In the genomic region with DNA sequence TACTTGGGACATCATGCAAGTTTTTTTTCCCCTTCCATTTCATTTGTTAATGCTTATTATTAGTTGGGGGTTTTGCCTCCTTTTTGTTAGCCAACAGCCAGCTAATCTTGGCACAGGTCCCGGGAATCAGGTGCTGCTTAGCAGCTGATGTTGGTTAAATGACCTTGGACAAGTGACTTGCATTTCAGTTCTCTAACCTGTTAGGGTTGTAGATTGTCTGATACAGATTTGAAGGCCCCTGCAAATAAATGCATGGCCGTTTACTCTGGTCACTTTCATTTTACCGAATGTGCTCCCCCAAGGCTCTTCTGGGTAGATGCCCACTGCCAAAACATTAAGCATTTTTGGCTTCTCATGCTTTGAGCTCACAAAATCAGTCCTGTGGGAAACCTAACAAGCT, we compare ENCODE assay signal across 8 cellular contexts.
DNase-seq lines count a peak whose midpoint lies in the region; ATAC-seq and TF ChIP-seq lines count a peak whose summit lies in the region.

No MANE protein-coding gene starts in this region.

- ATAC-seq in activated T-helper 17 cell treated with anti-CD3 and anti-CD28 coated beads, Interleukin-2, amount 50 U/mL, for 72 hours (replicated peaks), result no peak
- no peak for ATAC-seq in HG03175 (IDR thresholded peaks at IDR 0.05; ENCODE audit: unreplicated experiment)
- no peak for ATAC-seq in HG02798 (IDR thresholded peaks at IDR 0.05; ENCODE audit: poor library complexity, unreplicated experiment)

- peaks cover 91% of the 10 kb centered on the region for H3K36me3 Mint-ChIP-seq in Caco-2 (ENCODE audit: insufficient read depth, unreplicated experiment)
- peaks cover 25% of the 10 kb centered on the region for H3K36me3 Mint-ChIP-seq in activated T-helper 17 cell treated with anti-CD3 and anti-CD28 coated beads, Interleukin-2, amount 50 U/mL, for 72 hours (ENCODE audit: low read depth)

- H3K4me1 Mint-ChIP-seq in Caco-2 (ENCODE audit: low read depth, unreplicated experiment), result peaks cover 82% of the 10 kb centered on the region
- H3K4me1 Mint-ChIP-seq in activated T-helper 17 cell treated with anti-CD3 and anti-CD28 coated beads, Interleukin-2, amount 50 U/mL, for 72 hours, result peaks cover 75% of the 10 kb centered on the region

- peaks cover 15% of the 10 kb centered on the region for H4K20me1 ChIP-seq in MM.1S (ENCODE audit: insufficient read depth, low read length)

- peak overlapping the region; percentile 2; the same call in 1 of the 2 replicates for H3K4me2 ChIP-seq in MM.1S (ENCODE audit: low read depth, low read length)

- BruUV-seq in Caco-2 (replicated peaks; lab: Mats Ljungman, UMichigan), result no TSS peak

- H3K4me1 ChIP-seq in Caco-2, result peaks cover 84% of the 10 kb centered on the region
- peaks cover 86% of the 10 kb centered on the region for H3K4me1 ChIP-seq in MM.1S (ENCODE audit: low read length)
- H3K4me1 ChIP-seq in mucosa of rectum (ENCODE audit: control insufficient read depth in 2 of 2, insufficient read depth in 2 of 2, low read length in 2 of 2), result peaks cover 85 to 90% of the 10 kb centered on the region in 2 donors

- DNase-seq in Caco-2, result no peak
- DNase-seq in MM.1S, result no peak
- no peak for DNase-seq in SW 1271 (lab: John Stamatoyannopoulos, UW)
- DNase-seq in NCI-H446 treated with DMSO at 0.1 percent for 48 hours (lab: John Stamatoyannopoulos, UW), result no peak

- H3F3A ChIP-seq in MM.1S (ENCODE audit: insufficient read depth, low read length), result peaks cover 26% of the 10 kb centered on the region

- H3K36me3 ChIP-seq in Caco-2 (ENCODE audit: control insufficient read depth, insufficient read depth, low read length) (no peaks in the 10 kb centered on the region), MM.1S (replicated peaks; ENCODE audit: insufficient read depth, low read length) (no peaks in the 10 kb centered on the region), mucosa of rectum (ENCODE audit: control insufficient read depth in 2 of 2, insufficient read depth in 2 of 2, low read length in 2 of 2) (peaks cover 0 to 5% of the 10 kb centered on the region in 2 donors)

- H3K9me3 ChIP-seq in Caco-2 (no peaks in the 10 kb centered on the region), MM.1S (replicated peaks; ENCODE audit: insufficient read depth, low read length) (no peaks in the 10 kb centered on the region), mucosa of rectum (ENCODE audit: control insufficient read depth in 2 of 2, low read length in 2 of 2) (no peaks in the 10 kb centered on the region)

- H3K27me3 Mint-ChIP-seq in Caco-2 (ENCODE audit: insufficient read depth, unreplicated experiment), result no peaks in the 10 kb centered on the region
- H3K27me3 Mint-ChIP-seq in activated T-helper 17 cell treated with anti-CD3 and anti-CD28 coated beads, Interleukin-2, amount 50 U/mL, for 72 hours, result no peaks in the 10 kb centered on the region

- H3K27me3 ChIP-seq in Caco-2 (replicated peaks; ENCODE audit: control insufficient read depth, insufficient read depth, low read length) (no peaks in the 10 kb centered on the region), MM.1S (replicated peaks; ENCODE audit: insufficient read depth, low read length) (no peaks in the 10 kb centered on the region), mucosa of rectum (ENCODE audit: control insufficient read depth in 2 of 2, insufficient read depth in 2 of 2, low read length in 2 of 2) (no peaks in the 10 kb centered on the region)

- H3K27ac ChIP-seq in MM.1S (ENCODE audit: low read length), result no peak overlapping the region
- peak overlapping the region; percentile 3 to 96 for H3K27ac ChIP-seq in mucosa of rectum (ENCODE audit: low read depth in 2 of 2, low read length in 2 of 2)

- POLR2A ChIA-PET in Caco-2 (lab: Charles Lee), result no interaction called here

- H3K9me2 ChIP-seq in MM.1S (replicated peaks; ENCODE audit: insufficient read depth, low read length), result no peaks in the 10 kb centered on the region

- H3K79me2 ChIP-seq in MM.1S (ENCODE audit: low read length), result peaks cover 100% of the 10 kb centered on the region

- no peak overlapping the region for H3K4me3 ChIP-seq in Caco-2 (ENCODE audit: low read depth, low read length)
- no peak overlapping the region for H3K4me3 ChIP-seq in MM.1S (ENCODE audit: low read length)
- no peak overlapping the region for H3K4me3 ChIP-seq in mucosa of rectum (ENCODE audit: low read length in 2 of 2)

- TF ChIP-seq CTCF in Caco-2 (IDR thresholded peaks at IDR 0.05; ENCODE audit: insufficient read depth in 1 of 2, low read depth in 1 of 2, low read length in 1 of 2, severe bottlenecking in 1 of 2, unreplicated experiment in 1 of 2) (no peak), MM.1S (IDR thresholded peaks at IDR 0.05; ENCODE audit: low read length) (no peak)

- no peak overlapping the region for H2AFZ ChIP-seq in MM.1S (ENCODE audit: low read length)

- intact Hi-C loops in Caco-2 (cut with micrococcal nuclease; ENCODE audit: unreplicated experiment), result loop anchor here (10.0 kb wide), 1 partner anchor 602 kb away; the partner anchor contains the start of gene PSME4

- H3K9me3 Mint-ChIP-seq in Caco-2 (ENCODE audit: unreplicated experiment), result no peaks in the 10 kb centered on the region
- peaks cover 3% of the 10 kb centered on the region for H3K9me3 Mint-ChIP-seq in activated T-helper 17 cell treated with anti-CD3 and anti-CD28 coated beads, Interleukin-2, amount 50 U/mL, for 72 hours

- H3K27ac Mint-ChIP-seq in Caco-2 (ENCODE audit: unreplicated experiment), result peak overlapping the region; percentile 99
- H3K27ac Mint-ChIP-seq in activated T-helper 17 cell treated with anti-CD3 and anti-CD28 coated beads, Interleukin-2, amount 50 U/mL, for 72 hours, result peak overlapping the region; percentile 99

- CTCF ChIA-PET in Caco-2 (lab: Charles Lee), result no interaction called here

- peak overlapping the region; percentile 21 for H3K4me3 Mint-ChIP-seq in Caco-2 (ENCODE audit: unreplicated experiment)
- peak overlapping the region; percentile 92 for H3K4me3 Mint-ChIP-seq in activated T-helper 17 cell treated with anti-CD3 and anti-CD28 coated beads, Interleukin-2, amount 50 U/mL, for 72 hours

- H3K9ac ChIP-seq in MM.1S (ENCODE audit: low read length) (no peak overlapping the region), mucosa of rectum (ENCODE audit: low read depth in 1 of 2, low read length in 2 of 2) (no peak overlapping the region)
